In the genomic region with DNA sequence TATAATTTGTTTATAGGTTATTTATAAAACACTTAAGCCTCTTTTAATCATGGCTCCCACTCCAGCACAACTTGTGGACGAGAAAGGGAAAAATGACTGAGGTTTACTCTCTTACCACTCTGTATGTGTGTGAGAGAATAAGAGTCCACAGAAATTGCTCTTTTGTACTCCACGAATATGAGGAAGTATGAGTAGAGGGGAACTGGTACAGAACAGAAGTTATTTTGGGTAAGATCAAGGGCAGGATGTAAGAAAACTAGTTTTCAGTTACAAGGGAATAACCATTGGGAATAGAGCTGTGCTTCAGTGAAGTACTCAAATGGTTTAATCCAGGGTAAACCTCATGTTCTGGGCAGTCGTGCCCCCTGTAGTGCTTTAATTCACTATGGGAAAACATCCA, we compare ENCODE assay signal across 16 cellular contexts.
A peak's percentile ranks its signal among the peaks of the same experiment; 100 is the strongest.
DNase-seq lines count a peak whose midpoint lies in the region; ATAC-seq and TF ChIP-seq lines count a peak whose summit lies in the region.
"Had no signal": no experiment of that assay in that cellular context is flagged by ENCODE, and none has a peak within 500 bp of the region (broad histone marks: within the 10 kb centered on the region; RNA-seq: fewer than 3 reads in every experiment).

No MANE protein-coding gene starts in this region.

- H3K9me3 ChIP-seq in naive thymus-derived CD4-positive, alpha-beta T cell (ENCODE audit: control insufficient read depth in 2 of 3, low read length in 3 of 3) = no peaks in the 10 kb centered on the region
- no peaks in the 10 kb centered on the region for H3K9me3 ChIP-seq in PC-3 (ENCODE audit: low read length)
- H3K9me3 ChIP-seq: SJCRH30 had no signal

- H3K36me3 ChIP-seq in naive thymus-derived CD4-positive, alpha-beta T cell (ENCODE audit: control insufficient read depth in 2 of 3, insufficient read depth in 3 of 3, low read length in 3 of 3) = peaks cover 0 to 12% (median 4%) of the 10 kb centered on the region in 3 experiments
- no peaks in the 10 kb centered on the region; the same call in 1 of the 2 replicates for H3K36me3 ChIP-seq in PC-3 (ENCODE audit: low read depth, low read length)

- no peaks in the 10 kb centered on the region for H3K79me2 ChIP-seq in PC-3 (ENCODE audit: low read length)

- no peaks in the 10 kb centered on the region for H3K9me3 Mint-ChIP-seq in naive thymus-derived CD4-positive, alpha-beta T cell

- H3K4me1 ChIP-seq in naive thymus-derived CD4-positive, alpha-beta T cell (ENCODE audit: control insufficient read depth in 2 of 2, insufficient read depth in 2 of 2, low read length in 2 of 2) = no peaks in the 10 kb centered on the region
- no peaks in the 10 kb centered on the region for H3K4me1 ChIP-seq in PC-3 (ENCODE audit: insufficient read depth, low read length)
- H3K4me1 ChIP-seq: SJCRH30 had no signal

- no peaks in the 10 kb centered on the region for H3F3A ChIP-seq in PC-3 (ENCODE audit: low read length, unreplicated experiment)

- no peaks in the 10 kb centered on the region for H4K20me1 ChIP-seq in PC-3 (ENCODE audit: low read length)

- no peak overlapping the region for H3K27ac Mint-ChIP-seq in naive thymus-derived CD4-positive, alpha-beta T cell

- no peak overlapping the region for H3K4me3 Mint-ChIP-seq in naive thymus-derived CD4-positive, alpha-beta T cell

- CTCF ChIA-PET in naive thymus-derived CD4-positive, alpha-beta T cell (lab: Charles Lee) = interaction anchor here (0.6 kb wide), 1 partner anchor 344 kb away, joined by 6 read pairs; no protein-coding TSS in a partner anchor
- CTCF ChIA-PET in PC-3 (lab: Charles Lee) = no interaction called here

- H3K9me2 ChIP-seq in PC-3 (replicated peaks; ENCODE audit: low read length) = no peaks in the 10 kb centered on the region

- H3K27me3 Mint-ChIP-seq in naive thymus-derived CD4-positive, alpha-beta T cell = no peaks in the 10 kb centered on the region

- H3K4me2 ChIP-seq in PC-3 (ENCODE audit: low read length) = no peak overlapping the region

- peak; percentile 43 for ATAC-seq in naive thymus-derived CD4-positive, alpha-beta T cell
- ATAC-seq in PC-3 = no peak

- peaks cover 10 to 43% (median 27%) of the 10 kb centered on the region in 5 donors for H3K36me3 Mint-ChIP-seq in naive thymus-derived CD4-positive, alpha-beta T cell

- TF ChIP-seq CTCF in NB4 (IDR thresholded peaks at IDR 0.05; ENCODE audit: low read depth, low read length) (no peak), PC-3 (conservative IDR thresholded peaks at IDR 0.05; ENCODE audit: low read depth, low read length) (no peak)

- TF ChIP-seq POLR2A in NB4 (IDR thresholded peaks at IDR 0.05; ENCODE audit: extremely low read depth, insufficient read length) = no peak

- POLR2A ChIA-PET in naive thymus-derived CD4-positive, alpha-beta T cell (lab: Charles Lee) = interaction anchor here (0.7 kb wide), 1 partner anchor 367 kb away, joined by 3 read pairs; no protein-coding TSS in a partner anchor
- POLR2A ChIA-PET in PC-3 (lab: Charles Lee; ENCODE audit: unreplicated experiment) = no interaction called here

- intact Hi-C loops in naive thymus-derived CD4-positive, alpha-beta T cell (cut with micrococcal nuclease) = loop anchor here in 1 of 2 donors (5.0 kb wide), 1 partner anchor 67 kb away; no protein-coding TSS in a partner anchor
- intact Hi-C loops in PC-3 (cut with micrococcal nuclease) = no loop called here

- no peak overlapping the region for H3K9ac ChIP-seq in PC-3 (ENCODE audit: low read length)

- no peaks in the 10 kb centered on the region for H3K27me3 ChIP-seq in naive thymus-derived CD4-positive, alpha-beta T cell (ENCODE audit: control insufficient read depth in 2 of 2, insufficient read depth in 2 of 2, low read length in 2 of 2)
- no peaks in the 10 kb centered on the region for H3K27me3 ChIP-seq in PC-3 (ENCODE audit: low read length)
- H3K27me3 ChIP-seq: SJCRH30 had no signal

- H3K4me1 Mint-ChIP-seq in naive thymus-derived CD4-positive, alpha-beta T cell = peaks cover 0 to 18% (median 0%) of the 10 kb centered on the region in 7 donors

- no peak overlapping the region for H2AFZ ChIP-seq in PC-3 (ENCODE audit: low read length)

- DNase-seq in CD1c-positive myeloid dendritic cell (ENCODE audit: extremely low spot score) (peak; percentile 77), NB4 (ENCODE audit: low read depth) (peak; percentile 36), caudate nucleus (lab: John Stamatoyannopoulos, UW) (no peak), islet precursor cell (no peak), PC-3 (no peak)
- no peak for DNase-seq in naive thymus-derived CD4-positive, alpha-beta T cell
- DNase-seq in stimulated activated CD8-positive, alpha-beta memory T cell treated with anti-CD3 and anti-CD28 coated beads, Interleukin-4, amount 100 ng/mL, for 48 hours = no peak
- DNase-seq in activated CD8-positive, alpha-beta memory T cell treated with anti-CD3 and anti-CD28 coated beads, Interleukin-2, amount 50 U/mL, for 48 hours = no peak
- DNase-seq: activated naive CD4-positive, alpha-beta T cell treated with anti-CD3 and anti-CD28 coated beads, Interleukin-2, amount 50 U/mL, for 16 hours; dermis blood vessel endothelial cell; KG1; mesendoderm; NCI-H1436; right cardiac atrium; SJCRH30 had no signal

- H3K4me3 ChIP-seq in NB4 (ENCODE audit: low read depth, low read length) (no peak overlapping the region), PC-3 (ENCODE audit: low read length) (no peak overlapping the region)
- H3K4me3 ChIP-seq in naive thymus-derived CD4-positive, alpha-beta T cell (ENCODE audit: low read length) = no peak overlapping the region
- H3K4me3 ChIP-seq: SJCRH30 had no signal

- BruUV-seq in PC-3 (replicated peaks; lab: Mats Ljungman, UMichigan) = no TSS peak

- H3K27ac ChIP-seq in caudate nucleus (ENCODE audit: low read depth, low read length) = peak overlapping the region; percentile 50
- no peak overlapping the region for H3K27ac ChIP-seq in naive thymus-derived CD4-positive, alpha-beta T cell (ENCODE audit: low read depth, low read length)
- no peak overlapping the region for H3K27ac ChIP-seq in PC-3 (ENCODE audit: low read length)
- H3K27ac ChIP-seq: HL-60, SJCRH30 had no signal

Comparison
In these comparisons a context has a peak if more than half of its experiments do, and no peak if none do; other contexts are left out.
1. DNase-seq: peak in CD1c-positive myeloid dendritic cell (single experiment) and NB4 (single experiment); none in caudate nucleus (0 of 61), naive thymus-derived CD4-positive, alpha-beta T cell (0 of 9), stimulated activated CD8-positive, alpha-beta memory T cell treated with anti-CD3 and anti-CD28 coated beads, Interleukin-4, amount 100 ng/mL, for 48 hours (single experiment), islet precursor cell (single experiment), activated CD8-positive, alpha-beta memory T cell treated with anti-CD3 and anti-CD28 coated beads, Interleukin-2, amount 50 U/mL, for 48 hours (single experiment) and PC-3 (single experiment).